20 cellular contexts compared by ENCODE assay signal in genomic region chr18:54529444-54529843, GRCh38.
"Had no signal": no experiment of that assay in that cellular context is flagged by ENCODE, and none has a peak within 500 bp of the region (broad histone marks: within the 10 kb centered on the region; RNA-seq: fewer than 3 reads in every experiment).

No MANE protein-coding gene starts in this region.

- H3K79me2 ChIP-seq: parathyroid adenoma had no signal

- ATAC-seq: activated CD4-positive, alpha-beta T cell treated with anti-CD3 and anti-CD28 coated beads for 36 hours; activated T-helper 17 cell treated with anti-CD3 and anti-CD28 coated beads, Interleukin-2, amount 50 U/mL, for 72 hours; body of pancreas; left cardiac atrium; natural killer cell; stimulated activated memory B cell treated with anti-CD40 and anti-IgM and Interleukin-4, amounts not matched to agents 10 μg/mL and 1 μg/mL and 100 μg/mL, for 72 hours; T-helper 17 cell had no signal

- H3K27ac ChIP-seq: body of pancreas, esophagus squamous epithelium, neutrophil, parathyroid adenoma, sigmoid colon, thoracic aorta, upper lobe of left lung, WERI-Rb-1 had no signal

- H3K9me3 ChIP-seq: body of pancreas, esophagus squamous epithelium, neutrophil, sigmoid colon, thoracic aorta, upper lobe of left lung had no signal

- H3K4me1 ChIP-seq: body of pancreas, esophagus squamous epithelium, parathyroid adenoma, sigmoid colon, upper lobe of left lung had no signal

- H3K27me3 ChIP-seq: body of pancreas, esophagus squamous epithelium, neutrophil, sigmoid colon, upper lobe of left lung had no signal

- H3K36me3 ChIP-seq: esophagus squamous epithelium, neutrophil, sigmoid colon, thoracic aorta, upper lobe of left lung, WERI-Rb-1 had no signal

- H3K9ac ChIP-seq: parathyroid adenoma had no signal

- DNase-seq: activated CD4-positive, alpha-beta memory T cell treated with anti-CD3 and anti-CD28 coated beads, Interleukin-2, amount 10 ng/mL, durations not matched to agents 7 days and 5 days; activated CD4-positive, alpha-beta T cell treated with anti-CD3 and anti-CD28 coated beads for 36 hours; activated naive CD4-positive, alpha-beta T cell treated with anti-CD3 and anti-CD28 coated beads for 36 hours; activated T-cell treated with anti-CD3 and anti-CD28 coated beads, Interleukin-2, amount 50 U/mL, for 1 hour; body of pancreas; dermis blood vessel endothelial cell; effector memory CD4-positive, alpha-beta T cell; esophagus squamous epithelium; left cardiac atrium; natural killer cell; sigmoid colon; stimulated activated CD4-positive, alpha-beta T cell treated with anti-CD3 and anti-CD28 coated beads, Interleukin-4, amount 100 ng/mL, for 24 hours; T-helper 17 cell; upper lobe of left lung; WERI-Rb-1 had no signal

- H3K4me3 ChIP-seq: body of pancreas, esophagus squamous epithelium, sigmoid colon, thoracic aorta, upper lobe of left lung had no signal
